Comparison of ENCODE assay signal across 1 cellular context in the genomic region with DNA sequence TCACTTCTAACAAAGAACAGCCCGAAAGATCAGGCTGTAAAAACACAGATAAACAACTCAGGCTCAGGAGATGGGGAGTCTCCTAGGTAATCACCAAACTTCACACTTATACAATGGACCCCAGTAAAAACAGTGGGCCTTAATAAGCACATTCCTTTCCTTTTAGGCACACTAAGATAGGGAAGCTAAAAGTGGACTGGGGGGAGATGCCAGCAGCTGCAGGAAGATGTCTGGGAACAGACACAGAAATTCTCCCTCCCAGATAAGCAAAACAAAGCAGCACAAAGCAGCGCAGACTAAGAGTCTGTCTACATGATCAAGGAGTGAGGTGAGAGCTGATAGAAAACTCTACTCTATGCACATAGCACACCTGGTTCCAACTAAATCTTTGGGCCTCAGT.
TF ChIP-seq lines count a peak whose summit lies in the region.

No MANE protein-coding gene starts in this region.

TF ChIP-seq in endothelial cell of umbilical vein, 7 proteins besides CTCF, POLR2A, EP300 and RAD21:
- TF ChIP-seq GATA2 (IDR thresholded peaks at IDR 0.05; ENCODE audit: insufficient read depth, insufficient read length, low read depth, low read length) (no peak), EZH2 (IDR thresholded peaks at IDR 0.05; ENCODE audit: borderline replicate concordance, low read depth, low read length, severe bottlenecking) (no peak), FOS (IDR thresholded peaks at IDR 0.05; ENCODE audit: borderline replicate concordance, insufficient read depth, low read length) (no peak), JUN (IDR thresholded peaks at IDR 0.05; ENCODE audit: borderline replicate concordance, insufficient read depth, insufficient read length, low read depth) (peak; percentile 59)
